Comparison of ENCODE assay signal across 8 cellular contexts in the genomic region with DNA sequence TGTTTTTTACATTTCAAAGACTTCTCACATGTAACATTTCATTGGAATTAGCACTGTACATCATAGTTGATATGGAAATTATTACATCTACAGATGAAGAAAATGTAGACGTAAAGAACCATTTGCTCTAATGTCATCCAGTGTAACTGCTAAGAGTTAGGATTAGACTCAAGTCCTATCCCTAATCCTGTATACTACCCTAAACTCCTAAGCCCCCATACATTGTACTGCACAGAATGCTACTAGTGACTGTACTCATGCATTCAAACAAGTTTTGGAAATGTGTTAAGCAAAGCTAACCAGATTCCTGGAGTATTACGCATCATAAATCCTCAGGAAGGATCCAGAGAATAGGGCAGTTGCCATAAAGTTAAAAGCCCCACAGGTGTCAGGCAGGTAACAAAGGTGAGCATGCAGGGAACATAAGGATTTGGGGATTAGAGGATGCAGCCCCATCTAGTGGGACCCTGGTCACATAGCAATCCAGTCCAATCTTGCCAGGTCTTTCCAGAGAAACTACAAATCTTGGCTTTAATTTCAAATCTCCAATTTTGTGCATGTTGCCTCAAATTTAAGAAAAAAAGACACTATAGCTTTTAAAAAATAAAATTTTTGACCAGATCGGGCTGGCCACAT. TPM values are rescaled to one million over a fixed set of nuclear protein-coding genes. Genes with fewer than 3 reads are reported as not detected.
A peak's percentile ranks its signal among the peaks of the same experiment; 100 is the strongest.
DNase-seq lines count a peak whose midpoint lies in the region; ATAC-seq, FAIRE-seq and TF ChIP-seq lines count a peak whose summit lies in the region.

No MANE protein-coding gene starts in this region.

- no peak overlapping the region for H3K27ac ChIP-seq in PC-9

- no peaks in the 10 kb centered on the region for H3K9me3 ChIP-seq in BE2C
- H3K9me3 ChIP-seq in PC-9 (ENCODE audit: insufficient read depth, low read depth), result no peaks in the 10 kb centered on the region

- CTCF ChIA-PET in PC-9 (lab: Charles Lee), result no interaction called here

- H3K27me3 ChIP-seq in BE2C, result no peaks in the 10 kb centered on the region
- H3K27me3 ChIP-seq in PC-9 (ENCODE audit: insufficient read depth, low read depth), result peaks cover 15% of the 10 kb centered on the region

- H3K4me1 ChIP-seq in BE2C (no peaks in the 10 kb centered on the region), PC-9 (replicated peaks; ENCODE audit: insufficient read depth) (no peaks in the 10 kb centered on the region)

- ATAC-seq in HG03469 (IDR thresholded peaks at IDR 0.05; ENCODE audit: unreplicated experiment), result no peak
- ATAC-seq in HG03045 (IDR thresholded peaks at IDR 0.05; ENCODE audit: unreplicated experiment), result no peak
- no peak for ATAC-seq in GM21825 (IDR thresholded peaks at IDR 0.05; ENCODE audit: unreplicated experiment)

- no peak overlapping the region for H2AFZ ChIP-seq in PC-9

- no peaks in the 10 kb centered on the region for H3K9me2 ChIP-seq in PC-9 (ENCODE audit: insufficient read depth)

- H4K20me1 ChIP-seq in PC-9 (ENCODE audit: insufficient read depth), result no peaks in the 10 kb centered on the region

- peak; percentile 52 for TF ChIP-seq CTCF in BE2C (IDR thresholded peaks at IDR 0.05; ENCODE audit: low read depth, low read length)
- TF ChIP-seq CTCF in PC-9 (conservative IDR thresholded peaks at IDR 0.05), result peak; percentile 72

- no peak overlapping the region for H3K4me2 ChIP-seq in PC-9

- H3K4me3 ChIP-seq in BE2C (ENCODE audit: low read depth, low read length) (no peak overlapping the region), PC-9 (no peak overlapping the region)

- BruUV-seq in PC-9 (replicated peaks; lab: Mats Ljungman, UMichigan), result no TSS peak

- intact Hi-C loops in PC-9 (cut with micrococcal nuclease; ENCODE audit: unreplicated experiment), result loop anchor here (5.0 kb wide), 2 partner anchors 105 to 1890 kb away; no protein-coding TSS in a partner anchor

- no peaks in the 10 kb centered on the region for H3F3A ChIP-seq in PC-9 (ENCODE audit: insufficient read depth, low read depth)

- DNase-seq in BE2C (no peak), GM18507 (ENCODE audit: extremely low spot score, insufficient read length, low read depth) (no peak), PC-9 (peak; percentile 33 to 39), iPS-NIHi11 (ENCODE audit: low spot score) (peak; percentile 76), cerebellar nuclear complex (lab: John Stamatoyannopoulos, UW) (no peak)

- FAIRE-seq in GM18507 (lab: Jason Lieb, UNC), result peak; percentile 12

- POLR2A ChIA-PET in PC-9 (lab: Charles Lee; ENCODE audit: unreplicated experiment), result no interaction called here

- no peaks in the 10 kb centered on the region for H3K79me2 ChIP-seq in PC-9 (ENCODE audit: low read depth)

- H3K36me3 ChIP-seq in BE2C (no peaks in the 10 kb centered on the region), PC-9 (ENCODE audit: low read depth) (no peaks in the 10 kb centered on the region)

RNA-seq across cellular contexts. Expression of a gene that starts 32.0 kb away (rescaled TPM):
- polyA plus RNA-seq in BE2C (2012; ENCODE audit: insufficient read depth, insufficient read length, low read depth), result 0.77 TPM
- total RNA-seq in PC-9 (2021), result not detected in 2 replicates

Comparison
In these comparisons a context has a peak if more than half of its experiments do, and no peak if none do; other contexts are left out.
1. DNase-seq: peak in PC-9 (2 of 2) and iPS-NIHi11 (single experiment); none in BE2C (single experiment), GM18507 (single experiment) and cerebellar nuclear complex (0 of 2).